Comparison of ENCODE assay signal across 8 cellular contexts in genomic region chr10:58256013-58256720, GRCh38. TPM values are rescaled to one million over a fixed set of nuclear protein-coding genes. Genes with fewer than 3 reads are reported as not detected.
DNase-seq lines count a peak whose midpoint lies in the region; ATAC-seq and TF ChIP-seq lines count a peak whose summit lies in the region.
"Not testable (repeated sequence)": the region's sequence is repeated elsewhere in the genome, so short reads cannot be mapped to it uniquely, and the experiment has no call there.

No MANE protein-coding gene starts in this region.

- H3K9me3 ChIP-seq in BE2C; HEK293 (ENCODE audit: control insufficient read depth, insufficient read depth, low read depth, low read length): not testable (repeated sequence)
- peaks cover 84% of the 10 kb centered on the region for H3K9me3 ChIP-seq in endodermal cell (ENCODE audit: control insufficient read depth, low read length)

- not testable (repeated sequence) for ATAC-seq in stimulated activated naive B cell treated with anti-CD40 and anti-IgM and Interleukin-4, amounts not matched to agents 10 μg/mL and 1 μg/mL and 100 μg/mL, for 72 hours (replicated peaks)

- H3K27ac Mint-ChIP-seq in endodermal cell: not testable (repeated sequence)
- peak overlapping the region; percentile 42 for H3K27ac Mint-ChIP-seq in nephron progenitor cell
- H3K27ac Mint-ChIP-seq in stimulated activated naive B cell treated with anti-CD40 and anti-IgM and Interleukin-4, amounts not matched to agents 10 μg/mL and 1 μg/mL and 100 μg/mL, for 72 hours: peak overlapping the region; percentile 47

- not testable (repeated sequence) for H3K4me3 Mint-ChIP-seq in endodermal cell; nephron progenitor cell; stimulated activated naive B cell treated with anti-CD40 and anti-IgM and Interleukin-4, amounts not matched to agents 10 μg/mL and 1 μg/mL and 100 μg/mL, for 72 hours

- H3K9me3 Mint-ChIP-seq in endodermal cell (peaks cover 67% of the 10 kb centered on the region), nephron progenitor cell (peaks cover 94% of the 10 kb centered on the region)
- H3K9me3 Mint-ChIP-seq in stimulated activated naive B cell treated with anti-CD40 and anti-IgM and Interleukin-4, amounts not matched to agents 10 μg/mL and 1 μg/mL and 100 μg/mL, for 72 hours: not testable (repeated sequence)

- H3K27me3 ChIP-seq in BE2C; brain microvascular endothelial cell (replicated peaks); endodermal cell (ENCODE audit: control insufficient read depth, insufficient read depth, low read length, poor library complexity, severe bottlenecking): not testable (repeated sequence)

- 83 to 88% methylated on average over 3 to 6 of the region's 6 CpGs for WGBS in endodermal cell (ENCODE audit: insufficient coverage in 1 of 2, insufficient read length in 1 of 2), 2 experiments

- DNase-seq in BE2C: peak; percentile 46
- DNase-seq in SK-N-DZ (ENCODE audit: low spot score): peak; percentile 42
- peak; percentile 67 for DNase-seq in brain microvascular endothelial cell
- DNase-seq in endodermal cell: peak; percentile 57
- DNase-seq in islet precursor cell: peak; percentile 84
- DNase-seq in nephron progenitor cell; stimulated activated naive B cell treated with anti-CD40 and anti-IgM and Interleukin-4, amounts not matched to agents 10 μg/mL and 1 μg/mL and 100 μg/mL, for 72 hours: not testable (repeated sequence)

- H3K36me3 ChIP-seq in BE2C; HEK293 (ENCODE audit: control insufficient read depth in 2 of 2, insufficient read depth in 1 of 2, low read length in 2 of 2); brain microvascular endothelial cell (replicated peaks): not testable (repeated sequence)
- peaks cover 14% of the 10 kb centered on the region for H3K36me3 ChIP-seq in endodermal cell (ENCODE audit: control insufficient read depth, insufficient read depth, low read length)

- TF ChIP-seq CTCF in BE2C (IDR thresholded peaks at IDR 0.05; ENCODE audit: low read depth, low read length); HEK293 (tag by site-specific recombination; IDR thresholded peaks at IDR 0.05); brain microvascular endothelial cell (IDR thresholded peaks at IDR 0.05; ENCODE audit: low read depth, low read length, missing control alignments); endodermal cell (conservative IDR thresholded peaks at IDR 0.05); nephron progenitor cell (IDR thresholded peaks at IDR 0.05): not testable (repeated sequence)

- CTCF ChIA-PET in HEK293 (lab: Yijun Ruan, JAX): not testable (repeated sequence)

- H3K4me1 ChIP-seq in BE2C; HEK293 (ENCODE audit: control insufficient read depth, insufficient read depth, low read length); endodermal cell (ENCODE audit: control insufficient read depth, insufficient read depth, low read length): not testable (repeated sequence)

- H3K9ac ChIP-seq in endodermal cell (ENCODE audit: extremely low read depth, low read length, poor library complexity, severe bottlenecking): not testable (repeated sequence)

- not testable (repeated sequence) for H3K27me3 Mint-ChIP-seq in endodermal cell (ENCODE audit: insufficient read depth); nephron progenitor cell (ENCODE audit: low read depth, poor library complexity); stimulated activated naive B cell treated with anti-CD40 and anti-IgM and Interleukin-4, amounts not matched to agents 10 μg/mL and 1 μg/mL and 100 μg/mL, for 72 hours

- H3K27ac ChIP-seq in HEK293 (ENCODE audit: extremely low read depth, low read depth, low read length) (peak overlapping the region; percentile 13; the same call in 1 of the 2 replicates), brain microvascular endothelial cell (peak overlapping the region; percentile 33)
- H3K27ac ChIP-seq in endodermal cell (ENCODE audit: low read depth, low read length): not testable (repeated sequence)

- not testable (repeated sequence) for H3K4me1 Mint-ChIP-seq in endodermal cell, nephron progenitor cell
- H3K4me1 Mint-ChIP-seq in stimulated activated naive B cell treated with anti-CD40 and anti-IgM and Interleukin-4, amounts not matched to agents 10 μg/mL and 1 μg/mL and 100 μg/mL, for 72 hours: peaks cover 20 to 44% of the 10 kb centered on the region in 2 donors

- peaks cover 60% of the 10 kb centered on the region for H3K36me3 Mint-ChIP-seq in endodermal cell (ENCODE audit: low read depth)
- H3K36me3 Mint-ChIP-seq in nephron progenitor cell (ENCODE audit: low read depth): peaks cover 97% of the 10 kb centered on the region
- peaks cover 1 to 23% of the 10 kb centered on the region in 2 donors for H3K36me3 Mint-ChIP-seq in stimulated activated naive B cell treated with anti-CD40 and anti-IgM and Interleukin-4, amounts not matched to agents 10 μg/mL and 1 μg/mL and 100 μg/mL, for 72 hours

- not testable (repeated sequence) for H3K4me3 ChIP-seq in BE2C (ENCODE audit: low read depth, low read length); HEK293 (ENCODE audit: low read depth, low read length); brain microvascular endothelial cell (ENCODE audit: low read depth, low read length)
- H3K4me3 ChIP-seq in endodermal cell (ENCODE audit: low read length): peak overlapping the region; percentile 57

- POLR2A ChIA-PET in HEK293 (lab: Yijun Ruan, JAX): not testable (repeated sequence)

- in situ Hi-C loops in brain microvascular endothelial cell (cut with HindIII; ENCODE audit: low pct_ligation_motif_present, low sequenced_read_pairs): not testable (repeated sequence)

TF ChIP-seq in HEK293, 187 proteins besides CTCF, POLR2A, EP300 and RAD21:
- TF ChIP-seq SETDB1 (IDR thresholded peaks at IDR 0.05; ENCODE audit: insufficient read length, low read length) (peak; percentile 88), TCF7L2 (IDR thresholded peaks at IDR 0.05; ENCODE audit: borderline replicate concordance, low read depth, low read length) (peak; percentile 94), TRIM28 (IDR thresholded peaks at IDR 0.05; ENCODE audit: borderline replicate concordance, low read length) (peak; percentile 75; the same call in 1 of the 2 replicates)

RNA-seq across cellular contexts. Expression of gene IPMK, which starts 11.5 kb away (rescaled TPM):
- polyA plus RNA-seq in BE2C (2012; ENCODE audit: insufficient read depth, insufficient read length, low read depth): 3.4 TPM
- 3.1 and 3.4 TPM in 2 replicates for polyA plus RNA-seq in SK-N-DZ (2014; cell fraction: cytosol; rRNA removed)
- 2.6 and 2.7 TPM in 2 replicates for polyA plus RNA-seq in SK-N-DZ (2014; cell fraction: nucleus; rRNA removed)
- total RNA-seq in endodermal cell: 1 to 10 TPM; 9.3 to 9.4 TPM
- 7.4 TPM for polyA plus RNA-seq in endodermal cell (2013, experiment 1 of 2)
- 8.4 TPM for polyA plus RNA-seq in endodermal cell (2013, experiment 2 of 2)

RNA-seq across cellular contexts. Expression of gene CISD1, which starts 12.8 kb away (rescaled TPM):
- 80.3 TPM for polyA plus RNA-seq in BE2C (2012; ENCODE audit: insufficient read depth, insufficient read length, low read depth)
- polyA plus RNA-seq in SK-N-DZ (2014; cell fraction: cytosol; rRNA removed): 51.7 and 55.2 TPM in 2 replicates
- polyA plus RNA-seq in SK-N-DZ (2014; cell fraction: nucleus; rRNA removed): 42.4 and 60.5 TPM in 2 replicates
- 10 to 100 TPM; 33.9 to 39.0 TPM for total RNA-seq in endodermal cell
- polyA plus RNA-seq in endodermal cell (2013, experiment 1 of 2): 28.7 TPM
- 32.6 TPM for polyA plus RNA-seq in endodermal cell (2013, experiment 2 of 2)
